ENCODE assay signal across 8 cellular contexts in genomic region chr15:75578948-75579908, GRCh38. TPM values are rescaled to one million over a fixed set of nuclear protein-coding genes. Genes with fewer than 3 reads are reported as not detected.
DNase-seq lines count a peak whose midpoint lies in the region; ATAC-seq and TF ChIP-seq lines count a peak whose summit lies in the region.

Gene PTPN9, minus strand, starts transcription at chr15:75579315. Its CDS starts 539 bp downstream, at chr15:75578776.

- ATAC-seq in GM19397 (IDR thresholded peaks at IDR 0.05; ENCODE audit: unreplicated experiment), result peak; percentile 65
- peak; percentile 90 for ATAC-seq in naive thymus-derived CD4-positive, alpha-beta T cell
- peak; percentile 89 for ATAC-seq in stimulated activated effector memory CD8-positive, alpha-beta T cell treated with anti-CD3 and anti-CD28 coated beads, Interleukin-12 subunit alpha, Interleukin-12 subunit beta, amount 100 ng/mL, for 72 hours

- DNase-seq in BJ (ENCODE audit: low read depth), result no peak
- peak; percentile 80 for DNase-seq in RPMI7951 (ENCODE audit: low read depth)
- peak; percentile 48 to 64 for DNase-seq in activated T-helper 1 cell treated with anti-CD3 and anti-CD28 coated beads, Interleukin-2, amount 50 U/mL, for 16 hours (ENCODE audit: low read depth in 1 of 2, low spot score in 1 of 2)
- peak; percentile 63 for DNase-seq in fibroblast of mammary gland (ENCODE audit: low read depth)
- DNase-seq in naive thymus-derived CD4-positive, alpha-beta T cell, result peak; percentile 42 to 74 (median 61)
- peak; percentile 56 to 82 for DNase-seq in stimulated activated effector memory CD8-positive, alpha-beta T cell treated with anti-CD3 and anti-CD28 coated beads, Interleukin-12 subunit alpha, Interleukin-12 subunit beta, amount 100 ng/mL, for 72 hours (ENCODE audit: low spot score in 2 of 2)

- H3K9me3 ChIP-seq in naive thymus-derived CD4-positive, alpha-beta T cell (ENCODE audit: control insufficient read depth in 2 of 3, low read length in 3 of 3), result no peaks in the 10 kb centered on the region

- H3K4me3 ChIP-seq in BJ (ENCODE audit: low read depth, low read length), result peak within 1 kb of the TSS; percentile 80
- peak within 1 kb of the TSS; percentile 89 for H3K4me3 ChIP-seq in fibroblast of mammary gland (ENCODE audit: control insufficient read depth, low read depth, low read length)
- peak within 1 kb of the TSS; percentile 77 for H3K4me3 ChIP-seq in naive thymus-derived CD4-positive, alpha-beta T cell (ENCODE audit: low read length)

- H3K9me3 Mint-ChIP-seq in naive thymus-derived CD4-positive, alpha-beta T cell, result peaks cover 0 to 2% (median 0%) of the 10 kb centered on the region in 11 donors
- no peaks in the 10 kb centered on the region for H3K9me3 Mint-ChIP-seq in stimulated activated effector memory CD8-positive, alpha-beta T cell treated with anti-CD3 and anti-CD28 coated beads, Interleukin-12 subunit alpha, Interleukin-12 subunit beta, amount 100 ng/mL, for 72 hours

- H3K27ac Mint-ChIP-seq in naive thymus-derived CD4-positive, alpha-beta T cell, result peak within 1 kb of the TSS; percentile 86 to 97 (median 90)
- H3K27ac Mint-ChIP-seq in stimulated activated effector memory CD8-positive, alpha-beta T cell treated with anti-CD3 and anti-CD28 coated beads, Interleukin-12 subunit alpha, Interleukin-12 subunit beta, amount 100 ng/mL, for 72 hours, result peak within 1 kb of the TSS; percentile 99

- TF ChIP-seq RAD21 in Ishikawa (IDR thresholded peaks at IDR 0.05; ENCODE audit: low read depth), result no peak

- H3K36me3 Mint-ChIP-seq in naive thymus-derived CD4-positive, alpha-beta T cell, result peaks cover 0 to 3% (median 0%) of the 10 kb centered on the region in 5 donors
- peaks cover 8% of the 10 kb centered on the region for H3K36me3 Mint-ChIP-seq in stimulated activated effector memory CD8-positive, alpha-beta T cell treated with anti-CD3 and anti-CD28 coated beads, Interleukin-12 subunit alpha, Interleukin-12 subunit beta, amount 100 ng/mL, for 72 hours

- intact Hi-C loops in naive thymus-derived CD4-positive, alpha-beta T cell (cut with micrococcal nuclease), result loop anchor here (1.0 to 10.0 kb wide), 10 partner anchors 28 to 214 kb away; partner anchors contain the start of genes MAN2C1 (in 2 of the 2), SNUPN (in 2 of the 2), IMP3 (in 1 of the 2) and SIN3A (in 1 of the 2)

- peaks cover 10 to 16% of the 10 kb centered on the region in 2 donors for H3K4me1 ChIP-seq in naive thymus-derived CD4-positive, alpha-beta T cell (ENCODE audit: control insufficient read depth in 2 of 2, insufficient read depth in 2 of 2, low read length in 2 of 2)

- CTCF ChIA-PET in BJ (lab: Yijun Ruan, JAX), result interaction anchor here (0.6 to 1.1 kb wide), 6 partner anchors 8 to 107 kb away, joined by 3 to 4 read pairs (median 3); no protein-coding TSS in a partner anchor
- CTCF ChIA-PET in naive thymus-derived CD4-positive, alpha-beta T cell (lab: Charles Lee), result interaction anchor here (0.9 to 1.7 kb wide), 5 partner anchors 11 to 211 kb away, joined by 3 to 6 read pairs (median 4); partner anchors contain the start of genes IMP3 and MAN2C1

- H3K27me3 Mint-ChIP-seq in naive thymus-derived CD4-positive, alpha-beta T cell, result no peaks in the 10 kb centered on the region

- peaks cover 13 to 27% (median 24%) of the 10 kb centered on the region in 7 donors for H3K4me1 Mint-ChIP-seq in naive thymus-derived CD4-positive, alpha-beta T cell
- peaks cover 16% of the 10 kb centered on the region for H3K4me1 Mint-ChIP-seq in stimulated activated effector memory CD8-positive, alpha-beta T cell treated with anti-CD3 and anti-CD28 coated beads, Interleukin-12 subunit alpha, Interleukin-12 subunit beta, amount 100 ng/mL, for 72 hours

- POLR2A ChIA-PET in BJ (lab: Charles Lee), result no interaction called here
- POLR2A ChIA-PET in naive thymus-derived CD4-positive, alpha-beta T cell (lab: Charles Lee), result interaction anchor here (1.1 to 2.7 kb wide), 10 partner anchors 11 to 211 kb away, joined by 3 to 32 read pairs (median 4); partner anchors contain the start of genes IMP3, MAN2C1, SIN3A and SNUPN

- H3K27me3 ChIP-seq in BJ (ENCODE audit: control insufficient read depth, insufficient read depth, low read length), result no peaks in the 10 kb centered on the region
- no peaks in the 10 kb centered on the region for H3K27me3 ChIP-seq in naive thymus-derived CD4-positive, alpha-beta T cell (ENCODE audit: control insufficient read depth in 2 of 2, insufficient read depth in 2 of 2, low read length in 2 of 2)

- TF ChIP-seq CTCF in BJ (IDR thresholded peaks at IDR 0.05; ENCODE audit: insufficient read depth, low read depth, low read length) (peak; percentile 58), fibroblast of mammary gland (conservative IDR thresholded peaks at IDR 0.05; ENCODE audit: control insufficient read depth, insufficient read depth, low read depth, low read length) (peak; percentile 20)

- TF ChIP-seq EP300 in Ishikawa (IDR thresholded peaks at IDR 0.05; ENCODE audit: borderline replicate concordance), result no peak

- H3K36me3 ChIP-seq in BJ (ENCODE audit: control insufficient read depth, insufficient read depth, low read length), result no peaks in the 10 kb centered on the region
- no peaks in the 10 kb centered on the region for H3K36me3 ChIP-seq in naive thymus-derived CD4-positive, alpha-beta T cell (ENCODE audit: control insufficient read depth in 2 of 3, insufficient read depth in 3 of 3, low read length in 3 of 3)

- H3K27ac ChIP-seq in naive thymus-derived CD4-positive, alpha-beta T cell (ENCODE audit: low read depth, low read length), result peak within 1 kb of the TSS; percentile 78

- H3K4me3 Mint-ChIP-seq in naive thymus-derived CD4-positive, alpha-beta T cell, result peak within 1 kb of the TSS; percentile 91 to 97 (median 94)
- peak within 1 kb of the TSS; percentile 84 for H3K4me3 Mint-ChIP-seq in stimulated activated effector memory CD8-positive, alpha-beta T cell treated with anti-CD3 and anti-CD28 coated beads, Interleukin-12 subunit alpha, Interleukin-12 subunit beta, amount 100 ng/mL, for 72 hours

TF ChIP-seq in Ishikawa, 13 proteins besides CTCF, POLR2A, EP300 and RAD21:
- TF ChIP-seq EGR1 (IDR thresholded peaks at IDR 0.05) (peak; percentile 28; the same call in 1 of the 2 replicates), MAX (IDR thresholded peaks at IDR 0.05) (no peak)

RNA-seq across cellular contexts. Expression of gene PTPN9, which starts in this region (rescaled TPM):
- 48.6 and 55.5 TPM in 2 replicates for polyA plus RNA-seq in BJ (2011; rRNA removed)
- polyA minus RNA-seq in BJ (2011; rRNA and poly(A)+ RNA removed), result 39.5 and 85.6 TPM in 2 replicates
- total RNA-seq in RPMI7951 (2014; rRNA removed; shearing (Covaris generic)), result 22.4 and 27.8 TPM in 2 replicates
- 10 to 100 TPM; 11.2 to 35.6 (median 15.7) TPM for total RNA-seq in naive thymus-derived CD4-positive, alpha-beta T cell
- polyA plus RNA-seq in naive thymus-derived CD4-positive, alpha-beta T cell, result 10 to 100 TPM; 14.3 to 20.7 TPM
